24 cellular contexts compared by ENCODE assay signal in genomic region chr5:13611604-13612003, GRCh38.
"Had no signal": no experiment of that assay in that cellular context is flagged by ENCODE, and none has a peak within 500 bp of the region (broad histone marks: within the 10 kb centered on the region; RNA-seq: fewer than 3 reads in every experiment).

No MANE protein-coding gene starts in this region.

- H3K36me3 ChIP-seq: colonic mucosa, esophagus squamous epithelium, gastroesophageal sphincter, heart left ventricle, left lung, lower lobe of right lung had no signal

- H3K4me1 ChIP-seq: colonic mucosa, esophagus squamous epithelium, gastroesophageal sphincter, heart left ventricle, left lung, lower lobe of right lung had no signal

- H3K36me3 Mint-ChIP-seq: memory B cell had no signal

- H3K9me3 ChIP-seq: colonic mucosa, lower lobe of right lung had no signal

- H3K4me2 ChIP-seq: hepatocyte had no signal

- H3K4me3 Mint-ChIP-seq: dendritic cell treated with granulocyte-macrophage colony-stimulating factor and Interleukin-4, amounts not matched to agents 40 ng/mL and 50 ng/mL, for 4 days; effector memory CD8-positive, alpha-beta T cell; endodermal cell; immature natural killer cell; memory B cell; naive thymus-derived CD4-positive, alpha-beta T cell had no signal

- H2AFZ ChIP-seq: hepatocyte had no signal

- H3K27me3 ChIP-seq: colonic mucosa, esophagus squamous epithelium, gastroesophageal sphincter, heart left ventricle, hepatocyte, left lung had no signal

- H3K27ac Mint-ChIP-seq: dendritic cell treated with granulocyte-macrophage colony-stimulating factor and Interleukin-4, amounts not matched to agents 40 ng/mL and 50 ng/mL, for 4 days; effector memory CD8-positive, alpha-beta T cell; endodermal cell; immature natural killer cell; memory B cell; naive thymus-derived CD4-positive, alpha-beta T cell had no signal

- DNase-seq: colonic mucosa; cortex of kidney; effector CD8-positive, alpha-beta T cell; effector memory CD8-positive, alpha-beta T cell; endodermal cell; erythroblast; esophagus squamous epithelium; foreskin fibroblast; heart left ventricle; hypothalamus; immature natural killer cell; islet precursor cell; left cardiac atrium; left lung; left ventricle myocardium superior; lower lobe of right lung; mesendoderm; midbrain; naive thymus-derived CD4-positive, alpha-beta T cell had no signal

- H3K27ac ChIP-seq: colonic mucosa, esophagus squamous epithelium, gastroesophageal sphincter, heart left ventricle, hepatocyte, left lung, lower lobe of right lung had no signal

- ATAC-seq: effector memory CD8-positive, alpha-beta T cell; esophagus mucosa; gastroesophageal sphincter; heart left ventricle; left cardiac atrium; left lung; left ventricle myocardium superior; lower lobe of right lung; naive thymus-derived CD4-positive, alpha-beta T cell had no signal

- H3K27me3 Mint-ChIP-seq: dendritic cell treated with granulocyte-macrophage colony-stimulating factor and Interleukin-4, amounts not matched to agents 40 ng/mL and 50 ng/mL, for 4 days; effector memory CD8-positive, alpha-beta T cell; memory B cell; naive thymus-derived CD4-positive, alpha-beta T cell had no signal

- H3K4me1 Mint-ChIP-seq: endodermal cell; immature natural killer cell; memory B cell; naive thymus-derived CD4-positive, alpha-beta T cell had no signal

- H3K4me3 ChIP-seq: colonic mucosa, esophagus squamous epithelium, gastroesophageal sphincter, heart left ventricle, hepatocyte, left lung, lower lobe of right lung had no signal

- H3K79me2 ChIP-seq: hepatocyte had no signal
